3 cellular contexts compared by ENCODE assay signal in genomic region chr17:36793976-36794375, GRCh38.
A peak's percentile ranks its signal among the peaks of the same experiment; 100 is the strongest.
TF ChIP-seq lines count a peak whose summit lies in the region.

No MANE protein-coding gene starts in this region.

TF ChIP-seq in HepG2, 621 proteins besides CTCF, POLR2A, EP300 and RAD21:
- TF ChIP-seq, protein P1, sequence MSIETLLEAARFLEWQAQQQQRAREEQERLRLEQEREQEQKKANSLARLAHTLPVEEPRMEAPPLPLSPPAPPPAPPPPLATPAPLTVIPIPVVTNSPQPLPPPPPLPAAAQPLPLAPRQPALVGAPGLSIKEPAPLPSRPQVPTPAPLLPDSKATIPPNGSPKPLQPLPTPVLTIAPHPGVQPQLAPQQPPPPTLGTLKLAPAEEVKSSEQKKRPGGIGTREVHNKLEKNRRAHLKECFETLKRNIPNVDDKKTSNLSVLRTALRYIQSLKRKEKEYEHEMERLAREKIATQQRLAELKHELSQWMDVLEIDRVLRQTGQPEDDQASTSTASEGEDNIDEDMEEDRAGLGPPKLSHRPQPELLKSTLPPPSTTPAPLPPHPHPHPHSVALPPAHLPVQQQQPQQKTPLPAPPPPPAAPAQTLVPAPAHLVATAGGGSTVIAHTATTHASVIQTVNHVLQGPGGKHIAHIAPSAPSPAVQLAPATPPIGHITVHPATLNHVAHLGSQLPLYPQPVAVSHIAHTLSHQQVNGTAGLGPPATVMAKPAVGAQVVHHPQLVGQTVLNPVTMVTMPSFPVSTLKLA (IDR thresholded peaks at IDR 0.05): 0 out of 2 replicates have a peak, but pooled peaks have one; percentile 5
- TF ChIP-seq CC2D1A (CRISPR knock-in tag; IDR thresholded peaks at IDR 0.05) (no peak), ZNF501 (CRISPR knock-in tag; IDR thresholded peaks at IDR 0.05) (no peak)

TF ChIP-seq in HEK293, 187 proteins besides CTCF, POLR2A, EP300 and RAD21:
- TF ChIP-seq ZNF529 (tag by site-specific recombination; IDR thresholded peaks at IDR 0.05; ENCODE audit: insufficient replicate concordance) (peak; percentile 98), ZNF837 (tag by site-specific recombination; IDR thresholded peaks at IDR 0.05) (no peak)
TF ChIP-seq in HEK293: peak in this region for 1.

TF ChIP-seq in H1, 55 proteins besides CTCF, POLR2A, EP300 and RAD21:
- TF ChIP-seq SRF (IDR thresholded peaks at IDR 0.05; ENCODE audit: low read depth, low read length): no peak
- no peak for TF ChIP-seq FOSL1 (IDR thresholded peaks at IDR 0.05; ENCODE audit: insufficient read depth, low read depth, low read length)
- no peak for TF ChIP-seq SIN3A (conservative IDR thresholded peaks at IDR 0.05 in 1 of 2, IDR thresholded peaks at IDR 0.05 in 1 of 2; ENCODE audit: low read depth in 1 of 2, low read length in 2 of 2)
- no peak for TF ChIP-seq RBBP5 (IDR thresholded peaks at IDR 0.05; ENCODE audit: borderline replicate concordance, low read depth, low read length)
- no peak for TF ChIP-seq CBX8 (IDR thresholded peaks at IDR 0.05; ENCODE audit: borderline replicate concordance, low read depth, low read length)
- TF ChIP-seq TAF1 (IDR thresholded peaks at IDR 0.05; ENCODE audit: low read depth, low read length): no peak
- TF ChIP-seq JUN (IDR thresholded peaks at IDR 0.05; ENCODE audit: low read depth, low read length): no peak
- TF ChIP-seq CHD7 (IDR thresholded peaks at IDR 0.05; ENCODE audit: insufficient replicate concordance, low read length): no peak
- no peak for TF ChIP-seq EGR1 (IDR thresholded peaks at IDR 0.05; ENCODE audit: borderline replicate concordance, low read depth, low read length)
- no peak for TF ChIP-seq JUND (IDR thresholded peaks at IDR 0.05; ENCODE audit: low read length)
- no peak for TF ChIP-seq CHD2 (IDR thresholded peaks at IDR 0.05; ENCODE audit: low read length)
- no peak for TF ChIP-seq TAF7 (optimal IDR thresholded peaks at IDR 0.05; ENCODE audit: borderline replicate concordance, low read depth, low read length)
